ENCODE assay signal across 8 cellular contexts in genomic region chr4:67545996-67546356, GRCh38. TPM values are rescaled to one million over a fixed set of nuclear protein-coding genes. Genes with fewer than 3 reads are reported as not detected.
DNase-seq lines count a peak whose midpoint lies in the region; ATAC-seq and TF ChIP-seq lines count a peak whose summit lies in the region.

No MANE protein-coding gene starts in this region.

- peaks cover 22% of the 10 kb centered on the region for H3K36me3 Mint-ChIP-seq in activated naive CD8-positive, alpha-beta T cell treated with anti-CD3 and anti-CD28 coated beads, Interleukin-2, amount 10 ng/mL, durations not matched to agents 7 days and 5 days
- peaks cover 9% of the 10 kb centered on the region for H3K36me3 Mint-ChIP-seq in memory B cell

- H3K27ac Mint-ChIP-seq in activated naive CD8-positive, alpha-beta T cell treated with anti-CD3 and anti-CD28 coated beads, Interleukin-2, amount 10 ng/mL, durations not matched to agents 7 days and 5 days, result no peak overlapping the region
- peak overlapping the region; percentile 100 for H3K27ac Mint-ChIP-seq in memory B cell

- no peaks in the 10 kb centered on the region for H3K9me3 Mint-ChIP-seq in activated naive CD8-positive, alpha-beta T cell treated with anti-CD3 and anti-CD28 coated beads, Interleukin-2, amount 10 ng/mL, durations not matched to agents 7 days and 5 days
- H3K9me3 Mint-ChIP-seq in memory B cell, result no peaks in the 10 kb centered on the region

- CTCF ChIA-PET in AG04450 (lab: Charles Lee), result interaction anchor here (1.1 kb wide), 1 partner anchor 630 kb away, joined by 3 read pairs; no protein-coding TSS in a partner anchor

- H3K4me1 Mint-ChIP-seq in activated naive CD8-positive, alpha-beta T cell treated with anti-CD3 and anti-CD28 coated beads, Interleukin-2, amount 10 ng/mL, durations not matched to agents 7 days and 5 days, result peaks cover 29% of the 10 kb centered on the region
- peaks cover 28% of the 10 kb centered on the region for H3K4me1 Mint-ChIP-seq in memory B cell

- TF ChIP-seq CTCF in AG04450 (IDR thresholded peaks at IDR 0.05; ENCODE audit: low read depth, low read length) (no peak), HL-60 (IDR thresholded peaks at IDR 0.05; ENCODE audit: insufficient read depth, low read length) (no peak)

- POLR2A ChIA-PET in AG04450 (lab: Yijun Ruan, JAX), result no interaction called here
- POLR2A ChIA-PET in activated naive CD8-positive, alpha-beta T cell treated with anti-CD3 and anti-CD28 coated beads, Interleukin-2, amount 10 ng/mL, durations not matched to agents 7 days and 5 days (lab: Charles Lee), result interaction anchor here (0.7 to 2.7 kb wide), 5 partner anchors 8 to 155 kb away, joined by 4 to 18 read pairs (median 6); partner anchors contain the start of genes STAP1 and UBA6

- peak overlapping the region; percentile 99 for H3K4me3 Mint-ChIP-seq in activated naive CD8-positive, alpha-beta T cell treated with anti-CD3 and anti-CD28 coated beads, Interleukin-2, amount 10 ng/mL, durations not matched to agents 7 days and 5 days
- H3K4me3 Mint-ChIP-seq in memory B cell, result peak overlapping the region; percentile 99

- peaks cover 2% of the 10 kb centered on the region for H3K27me3 Mint-ChIP-seq in activated naive CD8-positive, alpha-beta T cell treated with anti-CD3 and anti-CD28 coated beads, Interleukin-2, amount 10 ng/mL, durations not matched to agents 7 days and 5 days
- no peaks in the 10 kb centered on the region for H3K27me3 Mint-ChIP-seq in memory B cell

- no peaks in the 10 kb centered on the region for H3K27me3 ChIP-seq in AG04450 (ENCODE audit: control insufficient read depth, insufficient read depth, low read length)
- no peaks in the 10 kb centered on the region for H3K27me3 ChIP-seq in HL-60 (ENCODE audit: insufficient read depth, poor library complexity, severe bottlenecking)

- no peak for ATAC-seq in activated naive CD8-positive, alpha-beta T cell treated with anti-CD3 and anti-CD28 coated beads, Interleukin-2, amount 10 ng/mL, durations not matched to agents 7 days and 5 days (ENCODE audit: low read depth)
- ATAC-seq in memory B cell (ENCODE audit: low read depth) (no peak), HG02763 (IDR thresholded peaks at IDR 0.05; ENCODE audit: unreplicated experiment) (no peak), HG03460 (IDR thresholded peaks at IDR 0.05; ENCODE audit: unreplicated experiment) (no peak), left lobe of liver (no peak)

- DNase-seq in AG04450 (ENCODE audit: low read depth, low spot score) (no peak), HL-60 (ENCODE audit: low read depth in 1 of 2, low spot score in 1 of 2) (no peak), memory B cell (ENCODE audit: low spot score in 2 of 2) (no peak), HPDE6-E6E7 (ENCODE audit: extremely low spot score) (no peak), left lobe of liver (ENCODE audit: low spot score) (no peak)
- no peak for DNase-seq in activated naive CD8-positive, alpha-beta T cell treated with anti-CD3 and anti-CD28 coated beads, Interleukin-2, amount 10 ng/mL, durations not matched to agents 7 days and 5 days

- peak overlapping the region; percentile 83 for H3K4me3 ChIP-seq in AG04450 (ENCODE audit: low read depth, low read length)
- peak overlapping the region; percentile 78 for H3K4me3 ChIP-seq in HL-60 (replicated peaks; ENCODE audit: insufficient read depth, low read length)

- H3K27ac ChIP-seq in AG04450 (ENCODE audit: low read depth, low read length) (no peak overlapping the region), HL-60 (replicated peaks) (peak overlapping the region; percentile 97)

- H3K9me3 ChIP-seq in AG04450 (ENCODE audit: control insufficient read depth, insufficient read depth, low read length), result no peaks in the 10 kb centered on the region; the same call in 1 of the 2 replicates

RNA-seq across cellular contexts. Expression of gene CENPC, which starts 0.7 kb away (rescaled TPM):
- polyA plus RNA-seq in AG04450 (2011; rRNA removed), result 5.2 and 8.0 TPM in 2 replicates
- polyA minus RNA-seq in AG04450 (2011; rRNA and poly(A)+ RNA removed), result 5.4 and 10.8 TPM in 2 replicates
- 10 to 100 TPM; 50.0 to 50.6 TPM for total RNA-seq in activated naive CD8-positive, alpha-beta T cell treated with anti-CD3 and anti-CD28 coated beads, Interleukin-2, amount 10 ng/mL, durations not matched to agents 7 days and 5 days
- total RNA-seq in left lobe of liver, result 7.3 TPM

RNA-seq across cellular contexts. Expression of gene STAP1, which starts 12.6 kb away (rescaled TPM):
- polyA plus RNA-seq in AG04450 (2011; rRNA removed), result not detected in 2 replicates
- not detected in 2 replicates for polyA minus RNA-seq in AG04450 (2011; rRNA and poly(A)+ RNA removed)
- total RNA-seq in activated naive CD8-positive, alpha-beta T cell treated with anti-CD3 and anti-CD28 coated beads, Interleukin-2, amount 10 ng/mL, durations not matched to agents 7 days and 5 days, result 10 to 100 TPM; 27.8 to 28.4 TPM
- not detected for total RNA-seq in left lobe of liver

Comparison
In these comparisons a context has a peak if more than half of its experiments do, and no peak if none do; other contexts are left out.
1. RNA of gene STAP1, which starts 12.6 kb away (total RNA-seq): 27.8 to 28.4 TPM in activated naive CD8-positive, alpha-beta T cell treated with anti-CD3 and anti-CD28 coated beads, Interleukin-2, amount 10 ng/mL, durations not matched to agents 7 days and 5 days; not detected in left lobe of liver (single experiment); every median in the first group is over 10 times any median in the second.